Comparison of ENCODE assay signal across 1 cellular context in the genomic region with DNA sequence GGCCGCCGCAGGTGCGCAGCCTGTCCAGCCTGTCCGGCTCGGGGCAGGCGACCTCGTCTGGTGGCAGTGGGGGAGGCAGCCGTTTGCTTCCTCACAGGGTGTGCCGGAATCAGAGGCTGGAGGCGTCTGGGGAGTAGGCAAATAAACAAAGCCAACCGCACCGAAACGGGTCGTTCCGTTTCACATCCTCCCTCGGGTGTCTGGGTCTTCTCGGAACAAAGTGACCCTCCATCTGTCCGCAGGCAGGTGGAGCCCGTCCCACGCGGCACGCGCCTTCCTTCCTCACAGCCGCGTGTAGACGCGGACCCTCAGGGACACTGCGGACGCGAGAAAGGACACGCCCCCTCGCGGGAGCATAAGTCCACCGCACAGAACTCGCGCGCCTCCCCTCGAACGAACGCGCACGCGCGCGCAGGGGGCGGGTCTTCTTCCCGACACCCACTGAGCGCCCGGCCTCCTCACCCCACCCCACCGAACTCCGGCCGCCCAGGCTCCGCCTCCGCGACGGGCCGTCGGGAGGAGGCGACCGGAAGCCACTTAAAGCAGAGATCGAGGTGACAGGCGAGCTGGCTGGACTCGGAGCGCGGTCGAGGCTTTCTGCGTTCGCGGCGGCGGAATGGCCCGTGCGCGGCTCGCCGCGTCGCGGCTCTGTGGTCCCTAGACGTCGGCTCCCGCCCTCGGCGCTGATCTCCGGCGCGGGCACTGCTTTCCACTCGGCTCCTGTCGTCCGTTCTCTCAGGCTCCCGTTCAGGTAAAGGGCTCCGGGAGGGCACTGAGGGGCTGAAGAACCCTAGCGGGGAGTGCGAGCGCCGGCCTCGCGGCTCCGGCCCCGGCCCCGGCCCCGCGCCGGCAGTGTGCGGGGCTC.
TF ChIP-seq lines count a peak whose summit lies in the region.

TIPARP (plus strand) TSS at position 545 of the 865 bp plus-strand sequence. CDS start 3,108 bp downstream, outside the sequence.

TF ChIP-seq in K562, 482 proteins besides CTCF, POLR2A, EP300 and RAD21 (continued from another document and continues in another):
- TF ChIP-seq, protein P1, sequence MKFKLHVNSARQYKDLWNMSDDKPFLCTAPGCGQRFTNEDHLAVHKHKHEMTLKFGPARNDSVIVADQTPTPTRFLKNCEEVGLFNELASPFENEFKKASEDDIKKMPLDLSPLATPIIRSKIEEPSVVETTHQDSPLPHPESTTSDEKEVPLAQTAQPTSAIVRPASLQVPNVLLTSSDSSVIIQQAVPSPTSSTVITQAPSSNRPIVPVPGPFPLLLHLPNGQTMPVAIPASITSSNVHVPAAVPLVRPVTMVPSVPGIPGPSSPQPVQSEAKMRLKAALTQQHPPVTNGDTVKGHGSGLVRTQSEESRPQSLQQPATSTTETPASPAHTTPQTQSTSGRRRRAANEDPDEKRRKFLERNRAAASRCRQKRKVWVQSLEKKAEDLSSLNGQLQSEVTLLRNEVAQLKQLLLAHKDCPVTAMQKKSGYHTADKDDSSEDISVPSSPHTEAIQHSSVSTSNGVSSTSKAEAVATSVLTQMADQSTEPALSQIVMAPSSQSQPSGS (CRISPR knock-in tag; IDR thresholded peaks at IDR 0.05): 0 out of 2 replicates have a peak, but pooled peaks have one; percentile 31
- no peak; the same call in 1 of the 2 replicates for TF ChIP-seq ZNF274 (IDR thresholded peaks at IDR 0.05; ENCODE audit: borderline replicate concordance, low read depth, low read length)
- TF ChIP-seq KAT2B (IDR thresholded peaks at IDR 0.05; ENCODE audit: low read depth, low read length): no peak
- TF ChIP-seq MYNN (IDR thresholded peaks at IDR 0.05): peak; percentile 45; the same call in 1 of the 2 replicates
- TF ChIP-seq MYNN (CRISPR knock-in tag; IDR thresholded peaks at IDR 0.05): no peak
- TF ChIP-seq, protein P2, sequence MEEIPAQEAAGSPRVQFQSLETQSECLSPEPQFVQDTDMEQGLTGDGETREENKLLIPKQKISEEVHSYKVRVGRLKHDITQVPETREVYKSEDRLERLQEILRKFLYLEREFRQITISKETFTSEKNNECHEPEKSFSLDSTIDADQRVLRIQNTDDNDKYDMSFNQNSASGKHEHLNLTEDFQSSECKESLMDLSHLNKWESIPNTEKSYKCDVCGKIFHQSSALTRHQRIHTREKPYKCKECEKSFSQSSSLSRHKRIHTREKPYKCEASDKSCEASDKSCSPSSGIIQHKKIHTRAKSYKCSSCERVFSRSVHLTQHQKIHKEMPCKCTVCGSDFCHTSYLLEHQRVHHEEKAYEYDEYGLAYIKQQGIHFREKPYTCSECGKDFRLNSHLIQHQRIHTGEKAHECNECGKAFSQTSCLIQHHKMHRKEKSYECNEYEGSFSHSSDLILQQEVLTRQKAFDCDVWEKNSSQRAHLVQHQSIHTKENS (CRISPR knock-in tag; IDR thresholded peaks at IDR 0.05): no peak
- no peak for TF ChIP-seq MED1 (CRISPR knock-in tag; IDR thresholded peaks at IDR 0.05; ENCODE audit: borderline replicate concordance)
- TF ChIP-seq ZNF445 (CRISPR knock-in tag; IDR thresholded peaks at IDR 0.05; ENCODE audit: low read depth): no peak
- TF ChIP-seq PTRF (tag; IDR thresholded peaks at IDR 0.05): no peak
- TF ChIP-seq ZNF511 (CRISPR knock-in tag; IDR thresholded peaks at IDR 0.05): peak; percentile 96
- TF ChIP-seq NFRKB (IDR thresholded peaks at IDR 0.05; ENCODE audit: low read depth): no peak
- TF ChIP-seq THAP12 (CRISPR knock-in tag; IDR thresholded peaks at IDR 0.05): peak; percentile 57; the same call in 1 of the 2 replicates
- no peak for TF ChIP-seq SRSF9 (IDR thresholded peaks at IDR 0.05; ENCODE audit: borderline replicate concordance, low read depth, low read length)
- TF ChIP-seq, protein P3, sequence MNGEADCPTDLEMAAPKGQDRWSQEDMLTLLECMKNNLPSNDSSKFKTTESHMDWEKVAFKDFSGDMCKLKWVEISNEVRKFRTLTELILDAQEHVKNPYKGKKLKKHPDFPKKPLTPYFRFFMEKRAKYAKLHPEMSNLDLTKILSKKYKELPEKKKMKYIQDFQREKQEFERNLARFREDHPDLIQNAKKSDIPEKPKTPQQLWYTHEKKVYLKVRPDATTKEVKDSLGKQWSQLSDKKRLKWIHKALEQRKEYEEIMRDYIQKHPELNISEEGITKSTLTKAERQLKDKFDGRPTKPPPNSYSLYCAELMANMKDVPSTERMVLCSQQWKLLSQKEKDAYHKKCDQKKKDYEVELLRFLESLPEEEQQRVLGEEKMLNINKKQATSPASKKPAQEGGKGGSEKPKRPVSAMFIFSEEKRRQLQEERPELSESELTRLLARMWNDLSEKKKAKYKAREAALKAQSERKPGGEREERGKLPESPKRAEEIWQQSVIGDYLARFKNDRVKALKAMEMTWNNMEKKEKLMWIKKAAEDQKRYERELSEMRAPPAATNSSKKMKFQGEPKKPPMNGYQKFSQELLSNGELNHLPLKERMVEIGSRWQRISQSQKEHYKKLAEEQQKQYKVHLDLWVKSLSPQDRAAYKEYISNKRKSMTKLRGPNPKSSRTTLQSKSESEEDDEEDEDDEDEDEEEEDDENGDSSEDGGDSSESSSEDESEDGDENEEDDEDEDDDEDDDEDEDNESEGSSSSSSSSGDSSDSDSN (IDR thresholded peaks at IDR 0.05; ENCODE audit: borderline replicate concordance in 1 of 2, low read depth in 2 of 2, low read length in 2 of 2): peak; percentile 96 to 99
- peak; percentile 59; the same call in 1 of the 2 replicates for TF ChIP-seq KLF6 (CRISPR knock-in tag; IDR thresholded peaks at IDR 0.05; ENCODE audit: borderline replicate concordance)
- TF ChIP-seq TCF7L2 (IDR thresholded peaks at IDR 0.05; ENCODE audit: low read depth, low read length): no peak
- peak in 1 of 3 experiments; percentile 45; a peak in 1 of 6 replicates for TF ChIP-seq ZBTB11 (CRISPR knock-in tag; IDR thresholded peaks at IDR 0.05)
- no peak for TF ChIP-seq MCM2 (IDR thresholded peaks at IDR 0.05; ENCODE audit: low read depth)
- TF ChIP-seq ZNF324 (CRISPR knock-in tag; IDR thresholded peaks at IDR 0.05): no peak
- no peak for TF ChIP-seq STAT5A (IDR thresholded peaks at IDR 0.05; ENCODE audit: borderline replicate concordance, low read length)
- TF ChIP-seq, protein P4, sequence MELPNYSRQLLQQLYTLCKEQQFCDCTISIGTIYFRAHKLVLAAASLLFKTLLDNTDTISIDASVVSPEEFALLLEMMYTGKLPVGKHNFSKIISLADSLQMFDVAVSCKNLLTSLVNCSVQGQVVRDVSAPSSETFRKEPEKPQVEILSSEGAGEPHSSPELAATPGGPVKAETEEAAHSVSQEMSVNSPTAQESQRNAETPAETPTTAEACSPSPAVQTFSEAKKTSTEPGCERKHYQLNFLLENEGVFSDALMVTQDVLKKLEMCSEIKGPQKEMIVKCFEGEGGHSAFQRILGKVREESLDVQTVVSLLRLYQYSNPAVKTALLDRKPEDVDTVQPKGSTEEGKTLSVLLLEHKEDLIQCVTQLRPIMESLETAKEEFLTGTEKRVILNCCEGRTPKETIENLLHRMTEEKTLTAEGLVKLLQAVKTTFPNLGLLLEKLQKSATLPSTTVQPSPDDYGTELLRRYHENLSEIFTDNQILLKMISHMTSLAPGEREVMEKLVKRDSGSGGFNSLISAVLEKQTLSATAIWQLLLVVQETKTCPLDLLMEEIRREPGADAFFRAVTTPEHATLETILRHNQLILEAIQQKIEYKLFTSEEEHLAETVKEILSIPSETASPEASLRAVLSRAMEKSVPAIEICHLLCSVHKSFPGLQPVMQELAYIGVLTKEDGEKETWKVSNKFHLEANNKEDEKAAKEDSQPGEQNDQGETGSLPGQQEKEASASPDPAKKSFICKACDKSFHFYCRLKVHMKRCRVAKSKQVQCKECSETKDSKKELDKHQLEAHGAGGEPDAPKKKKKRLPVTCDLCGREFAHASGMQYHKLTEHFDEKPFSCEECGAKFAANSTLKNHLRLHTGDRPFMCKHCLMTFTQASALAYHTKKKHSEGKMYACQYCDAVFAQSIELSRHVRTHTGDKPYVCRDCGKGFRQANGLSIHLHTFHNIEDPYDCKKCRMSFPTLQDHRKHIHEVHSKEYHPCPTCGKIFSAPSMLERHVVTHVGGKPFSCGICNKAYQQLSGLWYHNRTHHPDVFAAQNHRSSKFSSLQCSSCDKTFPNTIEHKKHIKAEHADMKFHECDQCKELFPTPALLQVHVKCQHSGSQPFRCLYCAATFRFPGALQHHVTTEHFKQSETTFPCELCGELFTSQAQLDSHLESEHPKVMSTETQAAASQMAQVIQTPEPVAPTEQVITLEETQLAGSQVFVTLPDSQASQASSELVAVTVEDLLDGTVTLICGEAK (IDR thresholded peaks at IDR 0.05): peak; percentile 36; the same call in 1 of the 2 replicates
- TF ChIP-seq, protein P4 (CRISPR knock-in tag; IDR thresholded peaks at IDR 0.05): peak; percentile 59
- no peak for TF ChIP-seq ZFPM2 (CRISPR knock-in tag; IDR thresholded peaks at IDR 0.05)
- no peak for TF ChIP-seq ZFP36 (IDR thresholded peaks at IDR 0.05; ENCODE audit: low read depth, low read length, partially characterized antibody)
